1 cellular context compared by ENCODE assay signal in the genomic region with DNA sequence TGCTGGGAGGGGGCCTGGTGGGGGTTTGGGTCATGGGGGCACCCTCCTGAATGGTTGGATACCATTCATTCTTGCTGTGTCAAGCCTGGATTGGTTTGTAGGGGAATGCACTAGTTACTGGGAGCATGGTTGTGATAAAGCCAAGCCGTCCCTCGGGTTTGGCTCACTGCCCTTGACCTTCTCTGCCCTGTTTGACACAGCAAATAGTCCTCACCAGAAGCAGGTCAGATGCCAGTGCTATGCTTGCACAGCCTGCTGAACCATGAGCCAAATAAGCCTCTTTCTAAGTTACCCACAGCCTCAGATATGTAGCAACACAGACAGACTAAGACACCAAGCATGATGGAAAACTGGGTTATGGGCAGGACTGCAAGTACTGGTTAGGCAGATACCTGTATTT.
TF ChIP-seq lines count a peak whose summit lies in the region.

No MANE protein-coding gene starts in this region.

TF ChIP-seq in HepG2, 621 proteins besides CTCF, POLR2A, EP300 and RAD21 (continued from another document and continues in another):
- TF ChIP-seq PCBP1 (IDR thresholded peaks at IDR 0.05; ENCODE audit: borderline replicate concordance, low read depth, low read length): no peak
- TF ChIP-seq ZNF335 (CRISPR knock-in tag; IDR thresholded peaks at IDR 0.05): no peak
- no peak for TF ChIP-seq ZSCAN12 (CRISPR knock-in tag; IDR thresholded peaks at IDR 0.05)
- TF ChIP-seq, protein P1, sequence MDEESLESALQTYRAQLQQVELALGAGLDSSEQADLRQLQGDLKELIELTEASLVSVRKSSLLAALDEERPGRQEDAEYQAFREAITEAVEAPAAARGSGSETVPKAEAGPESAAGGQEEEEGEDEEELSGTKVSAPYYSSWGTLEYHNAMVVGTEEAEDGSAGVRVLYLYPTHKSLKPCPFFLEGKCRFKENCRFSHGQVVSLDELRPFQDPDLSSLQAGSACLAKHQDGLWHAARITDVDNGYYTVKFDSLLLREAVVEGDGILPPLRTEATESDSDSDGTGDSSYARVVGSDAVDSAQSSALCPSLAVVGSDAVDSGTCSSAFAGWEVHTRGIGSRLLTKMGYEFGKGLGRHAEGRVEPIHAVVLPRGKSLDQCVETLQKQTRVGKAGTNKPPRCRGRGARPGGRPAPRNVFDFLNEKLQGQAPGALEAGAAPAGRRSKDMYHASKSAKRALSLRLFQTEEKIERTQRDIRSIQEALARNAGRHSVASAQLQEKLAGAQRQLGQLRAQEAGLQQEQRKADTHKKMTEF (CRISPR knock-in tag; IDR thresholded peaks at IDR 0.05): peak; percentile 58; the same call in 1 of the 2 replicates
- TF ChIP-seq, protein P2, sequence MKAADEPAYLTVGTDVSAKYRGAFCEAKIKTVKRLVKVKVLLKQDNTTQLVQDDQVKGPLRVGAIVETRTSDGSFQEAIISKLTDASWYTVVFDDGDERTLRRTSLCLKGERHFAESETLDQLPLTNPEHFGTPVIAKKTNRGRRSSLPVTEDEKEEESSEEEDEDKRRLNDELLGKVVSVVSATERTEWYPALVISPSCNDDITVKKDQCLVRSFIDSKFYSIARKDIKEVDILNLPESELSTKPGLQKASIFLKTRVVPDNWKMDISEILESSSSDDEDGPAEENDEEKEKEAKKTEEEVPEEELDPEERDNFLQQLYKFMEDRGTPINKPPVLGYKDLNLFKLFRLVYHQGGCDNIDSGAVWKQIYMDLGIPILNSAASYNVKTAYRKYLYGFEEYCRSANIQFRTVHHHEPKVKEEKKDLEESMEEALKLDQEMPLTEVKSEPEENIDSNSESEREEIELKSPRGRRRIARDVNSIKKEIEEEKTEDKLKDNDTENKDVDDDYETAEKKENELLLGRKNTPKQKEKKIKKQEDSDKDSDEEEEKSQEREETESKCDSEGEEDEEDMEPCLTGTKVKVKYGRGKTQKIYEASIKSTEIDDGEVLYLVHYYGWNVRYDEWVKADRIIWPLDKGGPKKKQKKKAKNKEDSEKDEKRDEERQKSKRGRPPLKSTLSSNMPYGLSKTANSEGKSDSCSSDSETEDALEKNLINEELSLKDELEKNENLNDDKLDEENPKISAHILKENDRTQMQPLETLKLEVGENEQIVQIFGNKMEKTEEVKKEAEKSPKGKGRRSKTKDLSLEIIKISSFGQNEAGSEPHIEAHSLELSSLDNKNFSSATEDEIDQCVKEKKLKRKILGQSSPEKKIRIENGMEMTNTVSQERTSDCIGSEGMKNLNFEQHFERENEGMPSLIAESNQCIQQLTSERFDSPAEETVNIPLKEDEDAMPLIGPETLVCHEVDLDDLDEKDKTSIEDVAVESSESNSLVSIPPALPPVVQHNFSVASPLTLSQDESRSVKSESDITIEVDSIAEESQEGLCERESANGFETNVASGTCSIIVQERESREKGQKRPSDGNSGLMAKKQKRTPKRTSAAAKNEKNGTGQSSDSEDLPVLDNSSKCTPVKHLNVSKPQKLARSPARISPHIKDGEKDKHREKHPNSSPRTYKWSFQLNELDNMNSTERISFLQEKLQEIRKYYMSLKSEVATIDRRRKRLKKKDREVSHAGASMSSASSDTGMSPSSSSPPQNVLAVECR (CRISPR knock-in tag; IDR thresholded peaks at IDR 0.05; ENCODE audit: borderline replicate concordance): peak; percentile 72; the same call in 1 of the 2 replicates
- TF ChIP-seq U2AF2 (IDR thresholded peaks at IDR 0.05; ENCODE audit: low read depth, low read length): no peak
- no peak for TF ChIP-seq ZNF747 (CRISPR knock-in tag; IDR thresholded peaks at IDR 0.05; ENCODE audit: borderline replicate concordance)
- TF ChIP-seq, protein P3, sequence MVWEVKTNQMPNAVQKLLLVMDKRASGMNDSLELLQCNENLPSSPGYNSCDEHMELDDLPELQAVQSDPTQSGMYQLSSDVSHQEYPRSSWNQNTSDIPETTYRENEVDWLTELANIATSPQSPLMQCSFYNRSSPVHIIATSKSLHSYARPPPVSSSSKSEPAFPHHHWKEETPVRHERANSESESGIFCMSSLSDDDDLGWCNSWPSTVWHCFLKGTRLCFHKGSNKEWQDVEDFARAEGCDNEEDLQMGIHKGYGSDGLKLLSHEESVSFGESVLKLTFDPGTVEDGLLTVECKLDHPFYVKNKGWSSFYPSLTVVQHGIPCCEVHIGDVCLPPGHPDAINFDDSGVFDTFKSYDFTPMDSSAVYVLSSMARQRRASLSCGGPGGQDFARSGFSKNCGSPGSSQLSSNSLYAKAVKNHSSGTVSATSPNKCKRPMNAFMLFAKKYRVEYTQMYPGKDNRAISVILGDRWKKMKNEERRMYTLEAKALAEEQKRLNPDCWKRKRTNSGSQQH (CRISPR knock-in tag; IDR thresholded peaks at IDR 0.05; ENCODE audit: low read depth): no peak
- peak; percentile 51; the same call in 1 of the 2 replicates for TF ChIP-seq NCOR1 (IDR thresholded peaks at IDR 0.05; ENCODE audit: borderline replicate concordance, low read length)
- no peak for TF ChIP-seq PLRG1 (conservative IDR thresholded peaks at IDR 0.05)
- no peak for TF ChIP-seq ZNF180 (CRISPR knock-in tag; IDR thresholded peaks at IDR 0.05; ENCODE audit: borderline replicate concordance, low read depth)
- TF ChIP-seq TSC22D2 (CRISPR knock-in tag; IDR thresholded peaks at IDR 0.05; ENCODE audit: borderline replicate concordance): no peak
- TF ChIP-seq, protein P4, sequence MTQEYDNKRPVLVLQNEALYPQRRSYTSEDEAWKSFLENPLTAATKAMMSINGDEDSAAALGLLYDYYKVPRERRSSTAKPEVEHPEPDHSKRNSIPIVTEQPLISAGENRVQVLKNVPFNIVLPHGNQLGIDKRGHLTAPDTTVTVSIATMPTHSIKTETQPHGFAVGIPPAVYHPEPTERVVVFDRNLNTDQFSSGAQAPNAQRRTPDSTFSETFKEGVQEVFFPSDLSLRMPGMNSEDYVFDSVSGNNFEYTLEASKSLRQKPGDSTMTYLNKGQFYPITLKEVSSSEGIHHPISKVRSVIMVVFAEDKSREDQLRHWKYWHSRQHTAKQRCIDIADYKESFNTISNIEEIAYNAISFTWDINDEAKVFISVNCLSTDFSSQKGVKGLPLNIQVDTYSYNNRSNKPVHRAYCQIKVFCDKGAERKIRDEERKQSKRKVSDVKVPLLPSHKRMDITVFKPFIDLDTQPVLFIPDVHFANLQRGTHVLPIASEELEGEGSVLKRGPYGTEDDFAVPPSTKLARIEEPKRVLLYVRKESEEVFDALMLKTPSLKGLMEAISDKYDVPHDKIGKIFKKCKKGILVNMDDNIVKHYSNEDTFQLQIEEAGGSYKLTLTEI (CRISPR knock-in tag; conservative IDR thresholded peaks at IDR 0.05): no peak
- 0 out of 2 replicates have a peak, but pooled peaks have one; percentile 31 for TF ChIP-seq ZBTB38 (CRISPR knock-in tag; IDR thresholded peaks at IDR 0.05)
- no peak for TF ChIP-seq PHF8 (CRISPR knock-in tag; IDR thresholded peaks at IDR 0.05)
- TF ChIP-seq, protein P5, sequence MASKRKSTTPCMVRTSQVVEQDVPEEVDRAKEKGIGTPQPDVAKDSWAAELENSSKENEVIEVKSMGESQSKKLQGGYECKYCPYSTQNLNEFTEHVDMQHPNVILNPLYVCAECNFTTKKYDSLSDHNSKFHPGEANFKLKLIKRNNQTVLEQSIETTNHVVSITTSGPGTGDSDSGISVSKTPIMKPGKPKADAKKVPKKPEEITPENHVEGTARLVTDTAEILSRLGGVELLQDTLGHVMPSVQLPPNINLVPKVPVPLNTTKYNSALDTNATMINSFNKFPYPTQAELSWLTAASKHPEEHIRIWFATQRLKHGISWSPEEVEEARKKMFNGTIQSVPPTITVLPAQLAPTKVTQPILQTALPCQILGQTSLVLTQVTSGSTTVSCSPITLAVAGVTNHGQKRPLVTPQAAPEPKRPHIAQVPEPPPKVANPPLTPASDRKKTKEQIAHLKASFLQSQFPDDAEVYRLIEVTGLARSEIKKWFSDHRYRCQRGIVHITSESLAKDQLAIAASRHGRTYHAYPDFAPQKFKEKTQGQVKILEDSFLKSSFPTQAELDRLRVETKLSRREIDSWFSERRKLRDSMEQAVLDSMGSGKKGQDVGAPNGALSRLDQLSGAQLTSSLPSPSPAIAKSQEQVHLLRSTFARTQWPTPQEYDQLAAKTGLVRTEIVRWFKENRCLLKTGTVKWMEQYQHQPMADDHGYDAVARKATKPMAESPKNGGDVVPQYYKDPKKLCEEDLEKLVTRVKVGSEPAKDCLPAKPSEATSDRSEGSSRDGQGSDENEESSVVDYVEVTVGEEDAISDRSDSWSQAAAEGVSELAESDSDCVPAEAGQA (IDR thresholded peaks at IDR 0.05; ENCODE audit: low read depth): no peak
- TF ChIP-seq, protein P5 (CRISPR knock-in tag; IDR thresholded peaks at IDR 0.05; ENCODE audit: borderline replicate concordance): no peak
- no peak; the same call in 1 of the 2 replicates for TF ChIP-seq MED13 (CRISPR knock-in tag; IDR thresholded peaks at IDR 0.05)
- peak; percentile 89 for TF ChIP-seq SAP130 (CRISPR knock-in tag; IDR thresholded peaks at IDR 0.05; ENCODE audit: low read depth)
- TF ChIP-seq ZBTB42 (CRISPR knock-in tag; IDR thresholded peaks at IDR 0.05): no peak
- TF ChIP-seq TP53 (CRISPR knock-in tag; conservative IDR thresholded peaks at IDR 0.05): no peak
- TF ChIP-seq MXD4 (CRISPR knock-in tag; IDR thresholded peaks at IDR 0.05): no peak
- no peak for TF ChIP-seq TCF7L2 (IDR thresholded peaks at IDR 0.05; ENCODE audit: low read depth, low read length)
- TF ChIP-seq ZBTB3 (CRISPR knock-in tag; IDR thresholded peaks at IDR 0.05; ENCODE audit: borderline replicate concordance, low read depth): no peak
- TF ChIP-seq, protein P6, sequence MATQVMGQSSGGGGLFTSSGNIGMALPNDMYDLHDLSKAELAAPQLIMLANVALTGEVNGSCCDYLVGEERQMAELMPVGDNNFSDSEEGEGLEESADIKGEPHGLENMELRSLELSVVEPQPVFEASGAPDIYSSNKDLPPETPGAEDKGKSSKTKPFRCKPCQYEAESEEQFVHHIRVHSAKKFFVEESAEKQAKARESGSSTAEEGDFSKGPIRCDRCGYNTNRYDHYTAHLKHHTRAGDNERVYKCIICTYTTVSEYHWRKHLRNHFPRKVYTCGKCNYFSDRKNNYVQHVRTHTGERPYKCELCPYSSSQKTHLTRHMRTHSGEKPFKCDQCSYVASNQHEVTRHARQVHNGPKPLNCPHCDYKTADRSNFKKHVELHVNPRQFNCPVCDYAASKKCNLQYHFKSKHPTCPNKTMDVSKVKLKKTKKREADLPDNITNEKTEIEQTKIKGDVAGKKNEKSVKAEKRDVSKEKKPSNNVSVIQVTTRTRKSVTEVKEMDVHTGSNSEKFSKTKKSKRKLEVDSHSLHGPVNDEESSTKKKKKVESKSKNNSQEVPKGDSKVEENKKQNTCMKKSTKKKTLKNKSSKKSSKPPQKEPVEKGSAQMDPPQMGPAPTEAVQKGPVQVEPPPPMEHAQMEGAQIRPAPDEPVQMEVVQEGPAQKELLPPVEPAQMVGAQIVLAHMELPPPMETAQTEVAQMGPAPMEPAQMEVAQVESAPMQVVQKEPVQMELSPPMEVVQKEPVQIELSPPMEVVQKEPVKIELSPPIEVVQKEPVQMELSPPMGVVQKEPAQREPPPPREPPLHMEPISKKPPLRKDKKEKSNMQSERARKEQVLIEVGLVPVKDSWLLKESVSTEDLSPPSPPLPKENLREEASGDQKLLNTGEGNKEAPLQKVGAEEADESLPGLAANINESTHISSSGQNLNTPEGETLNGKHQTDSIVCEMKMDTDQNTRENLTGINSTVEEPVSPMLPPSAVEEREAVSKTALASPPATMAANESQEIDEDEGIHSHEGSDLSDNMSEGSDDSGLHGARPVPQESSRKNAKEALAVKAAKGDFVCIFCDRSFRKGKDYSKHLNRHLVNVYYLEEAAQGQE (IDR thresholded peaks at IDR 0.05; ENCODE audit: borderline replicate concordance in 1 of 2, low read depth in 1 of 2, low read length in 2 of 2): no peak
- TF ChIP-seq TAF15 (IDR thresholded peaks at IDR 0.05; ENCODE audit: low read depth, low read length, poor library complexity, severe bottlenecking): no peak
- TF ChIP-seq ZNF678 (CRISPR knock-in tag; IDR thresholded peaks at IDR 0.05): no peak
- TF ChIP-seq ZNF530 (CRISPR knock-in tag; IDR thresholded peaks at IDR 0.05; ENCODE audit: low read depth): no peak
- TF ChIP-seq HOXA9 (CRISPR knock-in tag; IDR thresholded peaks at IDR 0.05; ENCODE audit: borderline replicate concordance): no peak
- no peak for TF ChIP-seq ATAD3A (CRISPR knock-in tag; IDR thresholded peaks at IDR 0.05)
- TF ChIP-seq, protein P7, sequence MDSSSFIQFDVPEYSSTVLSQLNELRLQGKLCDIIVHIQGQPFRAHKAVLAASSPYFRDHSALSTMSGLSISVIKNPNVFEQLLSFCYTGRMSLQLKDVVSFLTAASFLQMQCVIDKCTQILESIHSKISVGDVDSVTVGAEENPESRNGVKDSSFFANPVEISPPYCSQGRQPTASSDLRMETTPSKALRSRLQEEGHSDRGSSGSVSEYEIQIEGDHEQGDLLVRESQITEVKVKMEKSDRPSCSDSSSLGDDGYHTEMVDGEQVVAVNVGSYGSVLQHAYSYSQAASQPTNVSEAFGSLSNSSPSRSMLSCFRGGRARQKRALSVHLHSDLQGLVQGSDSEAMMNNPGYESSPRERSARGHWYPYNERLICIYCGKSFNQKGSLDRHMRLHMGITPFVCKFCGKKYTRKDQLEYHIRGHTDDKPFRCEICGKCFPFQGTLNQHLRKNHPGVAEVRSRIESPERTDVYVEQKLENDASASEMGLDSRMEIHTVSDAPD (CRISPR knock-in tag; IDR thresholded peaks at IDR 0.05): peak; percentile 98; the same call in 1 of the 2 replicates
